ENCODE assay signal across 1 cellular context in the genomic region with DNA sequence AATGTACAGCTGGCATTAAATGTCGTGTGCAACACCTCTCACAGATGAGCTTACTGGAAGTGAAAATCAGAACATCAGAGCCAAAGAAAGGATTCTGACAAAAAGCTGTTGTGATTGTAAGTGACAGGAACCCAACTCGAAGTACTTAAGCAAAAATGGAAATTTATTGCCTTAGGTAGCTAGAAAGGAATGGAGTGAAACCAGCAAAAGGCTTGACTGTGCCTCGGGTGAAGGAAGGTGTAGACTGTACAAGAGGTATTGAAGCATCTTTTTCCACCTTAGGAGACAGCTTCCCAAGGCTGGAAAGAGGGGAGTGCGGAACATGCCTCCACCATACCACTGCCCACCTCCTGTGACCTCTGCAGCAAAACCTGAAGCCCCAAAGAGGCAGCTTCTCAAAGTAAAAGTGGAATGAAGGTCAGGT.
TF ChIP-seq lines count a peak whose summit lies in the region.

No MANE protein-coding gene starts in this region.

TF ChIP-seq in WTC11, 78 proteins besides CTCF, POLR2A, EP300 and RAD21 (continued from another document):
- no peak for TF ChIP-seq ZBTB43 (CRISPR knock-in tag; IDR thresholded peaks at IDR 0.05)
- no peak for TF ChIP-seq ZNF425 (CRISPR knock-in tag; conservative IDR thresholded peaks at IDR 0.05)
- TF ChIP-seq, protein P1, sequence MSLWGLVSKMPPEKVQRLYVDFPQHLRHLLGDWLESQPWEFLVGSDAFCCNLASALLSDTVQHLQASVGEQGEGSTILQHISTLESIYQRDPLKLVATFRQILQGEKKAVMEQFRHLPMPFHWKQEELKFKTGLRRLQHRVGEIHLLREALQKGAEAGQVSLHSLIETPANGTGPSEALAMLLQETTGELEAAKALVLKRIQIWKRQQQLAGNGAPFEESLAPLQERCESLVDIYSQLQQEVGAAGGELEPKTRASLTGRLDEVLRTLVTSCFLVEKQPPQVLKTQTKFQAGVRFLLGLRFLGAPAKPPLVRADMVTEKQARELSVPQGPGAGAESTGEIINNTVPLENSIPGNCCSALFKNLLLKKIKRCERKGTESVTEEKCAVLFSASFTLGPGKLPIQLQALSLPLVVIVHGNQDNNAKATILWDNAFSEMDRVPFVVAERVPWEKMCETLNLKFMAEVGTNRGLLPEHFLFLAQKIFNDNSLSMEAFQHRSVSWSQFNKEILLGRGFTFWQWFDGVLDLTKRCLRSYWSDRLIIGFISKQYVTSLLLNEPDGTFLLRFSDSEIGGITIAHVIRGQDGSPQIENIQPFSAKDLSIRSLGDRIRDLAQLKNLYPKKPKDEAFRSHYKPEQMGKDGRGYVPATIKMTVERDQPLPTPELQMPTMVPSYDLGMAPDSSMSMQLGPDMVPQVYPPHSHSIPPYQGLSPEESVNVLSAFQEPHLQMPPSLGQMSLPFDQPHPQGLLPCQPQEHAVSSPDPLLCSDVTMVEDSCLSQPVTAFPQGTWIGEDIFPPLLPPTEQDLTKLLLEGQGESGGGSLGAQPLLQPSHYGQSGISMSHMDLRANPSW (CRISPR knock-in tag; conservative IDR thresholded peaks at IDR 0.05; ENCODE audit: low read depth) = no peak
- TF ChIP-seq, protein P2, sequence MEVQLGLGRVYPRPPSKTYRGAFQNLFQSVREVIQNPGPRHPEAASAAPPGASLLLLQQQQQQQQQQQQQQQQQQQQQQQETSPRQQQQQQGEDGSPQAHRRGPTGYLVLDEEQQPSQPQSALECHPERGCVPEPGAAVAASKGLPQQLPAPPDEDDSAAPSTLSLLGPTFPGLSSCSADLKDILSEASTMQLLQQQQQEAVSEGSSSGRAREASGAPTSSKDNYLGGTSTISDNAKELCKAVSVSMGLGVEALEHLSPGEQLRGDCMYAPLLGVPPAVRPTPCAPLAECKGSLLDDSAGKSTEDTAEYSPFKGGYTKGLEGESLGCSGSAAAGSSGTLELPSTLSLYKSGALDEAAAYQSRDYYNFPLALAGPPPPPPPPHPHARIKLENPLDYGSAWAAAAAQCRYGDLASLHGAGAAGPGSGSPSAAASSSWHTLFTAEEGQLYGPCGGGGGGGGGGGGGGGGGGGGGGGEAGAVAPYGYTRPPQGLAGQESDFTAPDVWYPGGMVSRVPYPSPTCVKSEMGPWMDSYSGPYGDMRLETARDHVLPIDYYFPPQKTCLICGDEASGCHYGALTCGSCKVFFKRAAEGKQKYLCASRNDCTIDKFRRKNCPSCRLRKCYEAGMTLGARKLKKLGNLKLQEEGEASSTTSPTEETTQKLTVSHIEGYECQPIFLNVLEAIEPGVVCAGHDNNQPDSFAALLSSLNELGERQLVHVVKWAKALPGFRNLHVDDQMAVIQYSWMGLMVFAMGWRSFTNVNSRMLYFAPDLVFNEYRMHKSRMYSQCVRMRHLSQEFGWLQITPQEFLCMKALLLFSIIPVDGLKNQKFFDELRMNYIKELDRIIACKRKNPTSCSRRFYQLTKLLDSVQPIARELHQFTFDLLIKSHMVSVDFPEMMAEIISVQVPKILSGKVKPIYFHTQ (CRISPR knock-in tag; IDR thresholded peaks at IDR 0.05) = no peak
- TF ChIP-seq SMAD3 (CRISPR knock-in tag; IDR thresholded peaks at IDR 0.05; ENCODE audit: borderline replicate concordance) = no peak
- no peak for TF ChIP-seq ATF3 (CRISPR knock-in tag; conservative IDR thresholded peaks at IDR 0.05)
- no peak for TF ChIP-seq ZMAT4 (CRISPR knock-in tag; IDR thresholded peaks at IDR 0.05)
